9 cellular contexts compared by ENCODE assay signal in the genomic region with DNA sequence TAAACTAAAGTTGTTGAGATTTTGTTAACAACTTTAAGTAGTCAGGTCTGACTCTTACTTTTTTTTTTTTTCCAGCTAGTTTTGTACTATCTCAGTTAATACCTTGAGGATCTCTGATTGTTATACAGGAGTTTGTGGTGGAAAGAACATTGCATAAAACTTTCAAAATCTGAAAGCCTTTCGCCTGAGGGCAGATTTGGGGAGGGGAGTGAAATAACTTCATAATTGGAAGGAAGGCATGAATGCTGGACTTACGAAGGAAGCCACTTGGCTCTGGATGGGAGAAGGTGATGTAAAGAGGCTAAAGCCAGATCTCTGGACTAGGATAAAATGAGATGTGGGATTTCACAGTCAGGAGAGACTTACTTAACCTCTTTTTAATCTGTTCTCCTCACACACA. TPM values are rescaled to one million over a fixed set of nuclear protein-coding genes. Genes with fewer than 3 reads are reported as not detected.
"Had no signal": no experiment of that assay in that cellular context is flagged by ENCODE, and none has a peak within 500 bp of the region (broad histone marks: within the 10 kb centered on the region; RNA-seq: fewer than 3 reads in every experiment).

No MANE protein-coding gene starts in this region.

- H3K27me3 Mint-ChIP-seq: IgD-negative memory B cell had no signal

- H3K27ac Mint-ChIP-seq: IgD-negative memory B cell had no signal

- H3K4me3 Mint-ChIP-seq: IgD-negative memory B cell had no signal

- H3K4me1 Mint-ChIP-seq: IgD-negative memory B cell had no signal

- H2AFZ ChIP-seq: GM23248 had no signal

- ATAC-seq: HepG2 had no signal

- H3K27ac ChIP-seq: GM23248, HL-60, KMS-11 had no signal

- H3K4me3 ChIP-seq: GM23248 had no signal

- H3K36me3 Mint-ChIP-seq: IgD-negative memory B cell had no signal

- DNase-seq: GM23248, GOT3, H7, HCEC 1CT, KBM-7 had no signal

- H3K4me2 ChIP-seq: KMS-11 had no signal

- H3K9ac ChIP-seq: GM23248, KMS-11 had no signal

RNA-seq across cellular contexts. Expression of gene FAT3, which starts 18.2 kb away (rescaled TPM):
- total RNA-seq: HepG2 had no signal
- polyA plus RNA-seq: HepG2, IgD-negative memory B cell had no signal
